18 cellular contexts compared by ENCODE assay signal in genomic region chr15:32100286-32100685, GRCh38.
"Had no signal": no experiment of that assay in that cellular context is flagged by ENCODE, and none has a peak within 500 bp of the region (broad histone marks: within the 10 kb centered on the region; RNA-seq: fewer than 3 reads in every experiment).

No MANE protein-coding gene starts in this region.

- H3K4me3 Mint-ChIP-seq: activated B cell treated with CpG ODN at 0.5 μM for 24 hours; activated CD4-positive, alpha-beta T cell treated with anti-CD3 and anti-CD28 coated beads, Interleukin-2, amount 10 ng/mL, durations not matched to agents 7 days and 5 days; activated naive CD4-positive, alpha-beta T cell treated with anti-CD3 and anti-CD28 coated beads for 36 hours; activated naive CD8-positive, alpha-beta T cell treated with anti-CD3 and anti-CD28 coated beads, Interleukin-2, amount 50 U/mL, for 24 hours; T-helper 17 cell had no signal

- H3K36me3 Mint-ChIP-seq: naive B cell had no signal

- ATAC-seq: activated naive CD8-positive, alpha-beta T cell treated with anti-CD3 and anti-CD28 coated beads, Interleukin-2, amount 50 U/mL, for 24 hours; left lobe of liver; pancreas; T-helper 17 cell; upper lobe of right lung had no signal

- H3K27ac ChIP-seq: ascending aorta, dorsolateral prefrontal cortex, hepatocyte, pancreas, thoracic aorta, upper lobe of right lung had no signal

- H3K36me3 ChIP-seq: ascending aorta, pancreas, thoracic aorta, upper lobe of right lung had no signal

- FAIRE-seq: pancreas, TTC549 had no signal

- H3K4me1 ChIP-seq: ascending aorta, upper lobe of right lung had no signal

- H3K4me3 ChIP-seq: ascending aorta, dorsolateral prefrontal cortex, hepatocyte, pancreas, thoracic aorta, upper lobe of right lung had no signal

- H3K27me3 ChIP-seq: ascending aorta, hepatocyte, pancreas, upper lobe of right lung had no signal

- DNase-seq: activated B cell treated with CpG ODN at 0.5 μM for 24 hours; activated CD4-positive, alpha-beta T cell treated with anti-CD3 and anti-CD28 coated beads, Interleukin-2, amount 10 ng/mL, durations not matched to agents 7 days and 5 days; activated CD8-positive, alpha-beta memory T cell treated with anti-CD3 and anti-CD28 coated beads for 24 hours; activated naive CD4-positive, alpha-beta T cell treated with anti-CD3 and anti-CD28 coated beads for 36 hours; activated naive CD8-positive, alpha-beta T cell treated with anti-CD3 and anti-CD28 coated beads, Interleukin-2, amount 50 U/mL, for 24 hours; dorsolateral prefrontal cortex; islet precursor cell; naive B cell; pancreas; stimulated activated CD4-positive, alpha-beta T cell treated with anti-CD3 and anti-CD28 coated beads, Interleukin-12 subunit alpha, Interleukin-12 subunit beta, amount 100 ng/mL, for 4 hours; stimulated activated CD4-positive, alpha-beta T cell treated with anti-CD3 and anti-CD28 coated beads, Interleukin-2, amount 100 ng/mL, for 24 hours; T-helper 17 cell; upper lobe of right lung had no signal

- H3K9me3 ChIP-seq: ascending aorta, pancreas, thoracic aorta, upper lobe of right lung had no signal

- H3K9me3 Mint-ChIP-seq: activated B cell treated with CpG ODN at 0.5 μM for 24 hours; activated CD4-positive, alpha-beta T cell treated with anti-CD3 and anti-CD28 coated beads, Interleukin-2, amount 10 ng/mL, durations not matched to agents 7 days and 5 days; activated naive CD4-positive, alpha-beta T cell treated with anti-CD3 and anti-CD28 coated beads for 36 hours; activated naive CD8-positive, alpha-beta T cell treated with anti-CD3 and anti-CD28 coated beads, Interleukin-2, amount 50 U/mL, for 24 hours had no signal

- H3K27ac Mint-ChIP-seq: activated B cell treated with CpG ODN at 0.5 μM for 24 hours; activated CD4-positive, alpha-beta T cell treated with anti-CD3 and anti-CD28 coated beads, Interleukin-2, amount 10 ng/mL, durations not matched to agents 7 days and 5 days; activated naive CD4-positive, alpha-beta T cell treated with anti-CD3 and anti-CD28 coated beads for 36 hours; activated naive CD8-positive, alpha-beta T cell treated with anti-CD3 and anti-CD28 coated beads, Interleukin-2, amount 50 U/mL, for 24 hours; naive B cell; T-helper 17 cell had no signal

- H3K4me1 Mint-ChIP-seq: activated B cell treated with CpG ODN at 0.5 μM for 24 hours; activated CD4-positive, alpha-beta T cell treated with anti-CD3 and anti-CD28 coated beads, Interleukin-2, amount 10 ng/mL, durations not matched to agents 7 days and 5 days; activated naive CD8-positive, alpha-beta T cell treated with anti-CD3 and anti-CD28 coated beads, Interleukin-2, amount 50 U/mL, for 24 hours; naive B cell had no signal
